In the genomic region with DNA sequence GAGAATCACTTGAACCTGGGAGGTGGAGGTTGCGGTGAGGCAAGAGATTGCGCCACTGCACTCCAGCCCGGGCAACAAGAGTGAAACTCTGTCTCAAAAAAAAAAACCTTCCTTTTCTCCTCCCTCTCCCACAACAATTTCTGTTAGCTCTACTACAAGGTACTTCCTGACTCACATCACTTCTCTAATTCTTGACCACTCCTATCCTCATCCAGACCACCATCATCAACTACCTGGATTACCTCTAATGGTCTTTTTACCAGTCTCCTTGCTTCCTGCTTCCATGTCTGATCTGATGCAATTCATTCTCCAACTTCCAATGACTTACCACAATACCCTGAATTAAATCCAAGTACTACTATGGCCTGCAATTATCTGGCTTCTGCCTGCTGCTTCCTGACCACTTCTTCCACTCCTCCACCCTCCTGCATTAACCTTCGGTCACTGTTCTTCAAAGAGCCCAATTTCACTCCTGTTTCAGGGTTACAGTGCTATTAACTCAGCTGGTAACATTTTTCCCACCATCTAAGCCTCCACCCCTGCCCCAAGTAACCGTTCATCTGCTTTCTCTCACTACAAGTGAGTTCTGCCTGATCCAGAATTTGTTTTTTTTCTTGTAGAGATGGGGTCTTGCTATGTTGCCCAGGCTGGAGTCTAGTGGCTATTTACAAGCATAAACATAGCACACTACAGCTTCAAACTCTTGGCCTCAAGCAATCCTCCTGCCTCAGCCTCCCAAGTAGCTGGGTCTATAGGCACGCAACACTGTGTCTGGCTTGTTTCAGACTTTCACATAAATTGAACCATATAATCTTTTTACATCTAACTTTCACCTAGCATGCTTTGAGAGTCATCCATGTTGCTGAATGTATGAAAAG, we compare ENCODE assay signal across 17 cellular contexts. TPM values are rescaled to one million over a fixed set of nuclear protein-coding genes. Genes with fewer than 3 reads are reported as not detected.
A peak's percentile ranks its signal among the peaks of the same experiment; 100 is the strongest.
DNase-seq lines count a peak whose midpoint lies in the region; ATAC-seq and TF ChIP-seq lines count a peak whose summit lies in the region.
"Had no signal": no experiment of that assay in that cellular context is flagged by ENCODE, and none has a peak within 500 bp of the region (broad histone marks: within the 10 kb centered on the region; RNA-seq: fewer than 3 reads in every experiment).

No MANE protein-coding gene starts in this region.

- no peak for TF ChIP-seq CTCF in astrocyte of the spinal cord (IDR thresholded peaks at IDR 0.05; ENCODE audit: low read depth, low read length)

- ATAC-seq in CD4-positive, CD25-positive, alpha-beta regulatory T cell (ENCODE audit: low read depth in 2 of 2), result no peak
- no peak for ATAC-seq in HG03175 (IDR thresholded peaks at IDR 0.05; ENCODE audit: unreplicated experiment)
- ATAC-seq: SK-N-SH treated with all-trans-retinoic acid at 6 μM for 48 hours had no signal

- H3K4me1 Mint-ChIP-seq in CD4-positive, CD25-positive, alpha-beta regulatory T cell, result peaks cover 0 to 12% (median 8%) of the 10 kb centered on the region in 4 donors
- H3K4me1 Mint-ChIP-seq: endodermal cell had no signal

- H3K4me3 Mint-ChIP-seq in CD4-positive, CD25-positive, alpha-beta regulatory T cell, result no peak overlapping the region
- H3K4me3 Mint-ChIP-seq: endodermal cell had no signal

- no peaks in the 10 kb centered on the region for H3K27me3 Mint-ChIP-seq in CD4-positive, CD25-positive, alpha-beta regulatory T cell
- H3K27me3 Mint-ChIP-seq: naive B cell had no signal

- no peak for DNase-seq in CD4-positive, CD25-positive, alpha-beta regulatory T cell
- DNase-seq in GF-D8 (lab: John Stamatoyannopoulos, UW) (peak; percentile 11), SKM-1 (lab: John Stamatoyannopoulos, UW; ENCODE audit: unreplicated experiment) (peak; percentile 18), astrocyte of the spinal cord (ENCODE audit: low read depth, low spot score) (peak; percentile 8), NCI-H1105 treated with DMSO at 0.1 percent for 48 hours (lab: John Stamatoyannopoulos, UW) (no peak), T1000 (lab: John Stamatoyannopoulos, UW) (no peak)
- DNase-seq: activated CD8-positive, alpha-beta memory T cell treated with anti-CD3 and anti-CD28 coated beads, Interleukin-2, amount 50 U/mL, for 48 hours; endodermal cell; IMR-90; naive B cell; NCI-H1048; NCI-H2081 treated with DMSO at 0.1 percent for 48 hours; Peyer's patch; thyroid gland; WERI-Rb-1 had no signal

- H3K27ac ChIP-seq in CD4-positive, CD25-positive, alpha-beta regulatory T cell (ENCODE audit: insufficient read depth, low read length, poor library complexity, severe bottlenecking), result no peak overlapping the region
- H3K27ac ChIP-seq: Peyer's patch, thyroid gland, WERI-Rb-1 had no signal

- H3K27me3 ChIP-seq in CD4-positive, CD25-positive, alpha-beta regulatory T cell (ENCODE audit: control insufficient read depth, insufficient read depth, low read length), result no peaks in the 10 kb centered on the region
- H3K27me3 ChIP-seq: Peyer's patch, thyroid gland had no signal

- H3K9me3 Mint-ChIP-seq in CD4-positive, CD25-positive, alpha-beta regulatory T cell, result no peaks in the 10 kb centered on the region
- H3K9me3 Mint-ChIP-seq: endodermal cell, naive B cell had no signal

- peak overlapping the region in 2 of 3 donors; percentile 3 to 68 for H3K27ac Mint-ChIP-seq in CD4-positive, CD25-positive, alpha-beta regulatory T cell
- H3K27ac Mint-ChIP-seq: endodermal cell had no signal

- H3K4me1 ChIP-seq in CD4-positive, CD25-positive, alpha-beta regulatory T cell (ENCODE audit: control insufficient read depth, insufficient read depth, low read length, poor library complexity, severe bottlenecking), result no peaks in the 10 kb centered on the region
- H3K4me1 ChIP-seq: Peyer's patch had no signal

- H3K36me3 Mint-ChIP-seq in CD4-positive, CD25-positive, alpha-beta regulatory T cell, result peaks cover 29% of the 10 kb centered on the region

- H3K4me3 ChIP-seq in CD4-positive, CD25-positive, alpha-beta regulatory T cell (ENCODE audit: low read depth, low read length), result no peak overlapping the region
- no peak overlapping the region for H3K4me3 ChIP-seq in astrocyte of the spinal cord (ENCODE audit: low read depth, low read length)
- H3K4me3 ChIP-seq: Peyer's patch, thyroid gland had no signal

- H3K36me3 ChIP-seq in CD4-positive, CD25-positive, alpha-beta regulatory T cell (ENCODE audit: control insufficient read depth, insufficient read depth, low read length), result peaks cover 49% of the 10 kb centered on the region

- no peaks in the 10 kb centered on the region for H3K9me3 ChIP-seq in CD4-positive, CD25-positive, alpha-beta regulatory T cell (ENCODE audit: control insufficient read depth in 2 of 2, low read length in 2 of 2)
- H3K9me3 ChIP-seq: Peyer's patch, thyroid gland had no signal

- in situ Hi-C loops in astrocyte of the spinal cord (cut with HindIII; ENCODE audit: low sequenced_read_pairs), result no loop called here

RNA-seq across cellular contexts. Expression of a gene that starts 27.8 kb away (rescaled TPM):
- 23.5 TPM for total RNA-seq in CD4-positive, CD25-positive, alpha-beta regulatory T cell
- polyA plus RNA-seq in CD4-positive, CD25-positive, alpha-beta regulatory T cell, result 10 to 100 TPM in 3 of 4 donors, 1 to 10 TPM in 1; 7.0 to 17.2 (median 11.1) TPM

Comparison
In these comparisons a context has a peak if more than half of its experiments do, and no peak if none do; other contexts are left out.
1. DNase-seq: peak in GF-D8 (single experiment), SKM-1 (single experiment) and astrocyte of the spinal cord (single experiment); none in CD4-positive, CD25-positive, alpha-beta regulatory T cell (0 of 3), NCI-H1105 treated with DMSO at 0.1 percent for 48 hours (single experiment) and T1000 (single experiment).